ENCODE assay signal across 2 cellular contexts in genomic region chr17:8154608-8155152, GRCh38.
TF ChIP-seq lines count a peak whose summit lies in the region.

No MANE protein-coding gene starts in this region.

TF ChIP-seq in A549, 52 proteins besides CTCF, POLR2A, EP300 and RAD21:
- TF ChIP-seq REST (IDR thresholded peaks at IDR 0.05): 0 out of 2 replicates have a peak, but pooled peaks have one; percentile 6
- TF ChIP-seq, protein P1, sequence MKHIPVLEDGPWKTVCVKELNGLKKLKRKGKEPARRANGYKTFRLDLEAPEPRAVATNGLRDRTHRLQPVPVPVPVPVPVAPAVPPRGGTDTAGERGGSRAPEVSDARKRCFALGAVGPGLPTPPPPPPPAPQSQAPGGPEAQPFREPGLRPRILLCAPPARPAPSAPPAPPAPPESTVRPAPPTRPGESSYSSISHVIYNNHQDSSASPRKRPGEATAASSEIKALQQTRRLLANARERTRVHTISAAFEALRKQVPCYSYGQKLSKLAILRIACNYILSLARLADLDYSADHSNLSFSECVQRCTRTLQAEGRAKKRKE (CRISPR knock-in tag; IDR thresholded peaks at IDR 0.05; ENCODE audit: low read depth): no peak
- TF ChIP-seq, protein P2, sequence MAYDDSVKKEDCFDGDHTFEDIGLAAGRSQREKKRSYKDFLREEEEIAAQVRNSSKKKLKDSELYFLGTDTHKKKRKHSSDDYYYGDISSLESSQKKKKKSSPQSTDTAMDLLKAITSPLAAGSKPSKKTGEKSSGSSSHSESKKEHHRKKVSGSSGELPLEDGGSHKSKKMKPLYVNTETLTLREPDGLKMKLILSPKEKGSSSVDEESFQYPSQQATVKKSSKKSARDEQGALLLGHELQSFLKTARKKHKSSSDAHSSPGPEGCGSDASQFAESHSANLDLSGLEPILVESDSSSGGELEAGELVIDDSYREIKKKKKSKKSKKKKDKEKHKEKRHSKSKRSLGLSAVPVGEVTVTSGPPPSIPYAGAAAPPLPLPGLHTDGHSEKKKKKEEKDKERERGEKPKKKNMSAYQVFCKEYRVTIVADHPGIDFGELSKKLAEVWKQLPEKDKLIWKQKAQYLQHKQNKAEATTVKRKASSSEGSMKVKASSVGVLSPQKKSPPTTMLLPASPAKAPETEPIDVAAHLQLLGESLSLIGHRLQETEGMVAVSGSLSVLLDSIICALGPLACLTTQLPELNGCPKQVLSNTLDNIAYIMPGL (CRISPR knock-in tag; IDR thresholded peaks at IDR 0.05; ENCODE audit: borderline replicate concordance): 0 out of 2 replicates have a peak, but pooled peaks have one; percentile 33

TF ChIP-seq in endothelial cell of umbilical vein, 7 proteins besides CTCF, POLR2A, EP300 and RAD21:
- TF ChIP-seq EZH2 (IDR thresholded peaks at IDR 0.05; ENCODE audit: borderline replicate concordance, low read depth, low read length, severe bottlenecking) (no peak), FOS (IDR thresholded peaks at IDR 0.05; ENCODE audit: borderline replicate concordance, insufficient read depth, low read length) (no peak), JUN (IDR thresholded peaks at IDR 0.05; ENCODE audit: borderline replicate concordance, insufficient read depth, insufficient read length, low read depth) (no peak), GATA2 (IDR thresholded peaks at IDR 0.05; ENCODE audit: insufficient read depth, insufficient read length, low read depth, low read length) (no peak), MYC (IDR thresholded peaks at IDR 0.05; ENCODE audit: low read depth, low read length) (no peak), POLR2AphosphoS5 (IDR thresholded peaks at IDR 0.05; ENCODE audit: insufficient read depth, low read depth, low read length) (no peak)
- TF ChIP-seq, protein P3, sequence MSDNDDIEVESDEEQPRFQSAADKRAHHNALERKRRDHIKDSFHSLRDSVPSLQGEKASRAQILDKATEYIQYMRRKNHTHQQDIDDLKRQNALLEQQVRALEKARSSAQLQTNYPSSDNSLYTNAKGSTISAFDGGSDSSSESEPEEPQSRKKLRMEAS (IDR thresholded peaks at IDR 0.05; ENCODE audit: insufficient read depth, insufficient read length): no peak
